Comparison of ENCODE assay signal across 14 cellular contexts in the genomic region with DNA sequence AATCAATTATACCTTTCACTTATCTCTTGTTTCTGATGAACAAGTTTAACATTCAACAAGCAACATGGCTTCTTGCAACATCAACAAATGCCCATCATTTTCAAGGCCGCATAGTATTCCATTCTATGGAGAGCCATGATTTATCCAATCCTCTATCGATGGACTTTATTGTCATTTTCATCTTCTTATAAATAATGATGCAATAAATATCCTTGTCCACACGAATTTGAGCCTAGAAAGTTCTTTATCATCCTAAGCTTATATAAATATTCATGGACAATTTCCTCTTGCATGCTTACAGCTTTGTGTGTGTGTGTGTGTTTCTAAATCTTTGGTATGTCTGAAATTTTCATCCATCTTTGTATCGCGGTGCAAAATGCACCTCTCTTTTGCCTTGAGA.
"Had no signal": no experiment of that assay in that cellular context is flagged by ENCODE, and none has a peak within 500 bp of the region (broad histone marks: within the 10 kb centered on the region; RNA-seq: fewer than 3 reads in every experiment).

No MANE protein-coding gene starts in this region.

- H3K27ac Mint-ChIP-seq: mesothelial cell of epicardium had no signal

- H3K4me3 Mint-ChIP-seq: activated CD4-positive, alpha-beta T cell treated with anti-CD3 and anti-CD28 coated beads for 36 hours; mesothelial cell of epicardium had no signal

- H3K9me3 ChIP-seq: body of pancreas, tibial artery, uterus had no signal

- DNase-seq: activated CD4-positive, alpha-beta T cell treated with anti-CD3 and anti-CD28 coated beads for 36 hours; amniotic stem cell; body of pancreas; cortex of kidney; effector memory CD8-positive, alpha-beta T cell; posterior cingulate gyrus; T1000; tibial artery; uterus had no signal

- H3K27me3 Mint-ChIP-seq: central memory CD8-positive, alpha-beta T cell had no signal

- H3K36me3 ChIP-seq: tibial artery, uterus had no signal

- H3K36me3 Mint-ChIP-seq: activated naive CD4-positive, alpha-beta T cell treated with anti-CD3 and anti-CD28 coated beads, Interleukin-2, amount 50 U/mL, for 72 hours; mesothelial cell of epicardium had no signal

- H3K4me2 ChIP-seq: hepatocyte had no signal

- H3K27me3 ChIP-seq: body of pancreas, hepatocyte, tibial artery, uterus had no signal

- H3K4me3 ChIP-seq: body of pancreas, hepatocyte, skin epidermis, tibial artery, uterus had no signal

- H3K4me1 ChIP-seq: uterus had no signal

- H3K9me3 Mint-ChIP-seq: activated naive CD4-positive, alpha-beta T cell treated with anti-CD3 and anti-CD28 coated beads, Interleukin-2, amount 50 U/mL, for 72 hours; central memory CD8-positive, alpha-beta T cell; effector memory CD8-positive, alpha-beta T cell; mesothelial cell of epicardium had no signal

- H3K27ac ChIP-seq: hepatocyte, tibial artery, uterus had no signal

- ATAC-seq: activated CD4-positive, alpha-beta T cell treated with anti-CD3 and anti-CD28 coated beads for 36 hours; body of pancreas had no signal

- H3K79me2 ChIP-seq: hepatocyte had no signal

- H2AFZ ChIP-seq: hepatocyte had no signal
